Comparison of ENCODE assay signal across 8 cellular contexts in the genomic region with DNA sequence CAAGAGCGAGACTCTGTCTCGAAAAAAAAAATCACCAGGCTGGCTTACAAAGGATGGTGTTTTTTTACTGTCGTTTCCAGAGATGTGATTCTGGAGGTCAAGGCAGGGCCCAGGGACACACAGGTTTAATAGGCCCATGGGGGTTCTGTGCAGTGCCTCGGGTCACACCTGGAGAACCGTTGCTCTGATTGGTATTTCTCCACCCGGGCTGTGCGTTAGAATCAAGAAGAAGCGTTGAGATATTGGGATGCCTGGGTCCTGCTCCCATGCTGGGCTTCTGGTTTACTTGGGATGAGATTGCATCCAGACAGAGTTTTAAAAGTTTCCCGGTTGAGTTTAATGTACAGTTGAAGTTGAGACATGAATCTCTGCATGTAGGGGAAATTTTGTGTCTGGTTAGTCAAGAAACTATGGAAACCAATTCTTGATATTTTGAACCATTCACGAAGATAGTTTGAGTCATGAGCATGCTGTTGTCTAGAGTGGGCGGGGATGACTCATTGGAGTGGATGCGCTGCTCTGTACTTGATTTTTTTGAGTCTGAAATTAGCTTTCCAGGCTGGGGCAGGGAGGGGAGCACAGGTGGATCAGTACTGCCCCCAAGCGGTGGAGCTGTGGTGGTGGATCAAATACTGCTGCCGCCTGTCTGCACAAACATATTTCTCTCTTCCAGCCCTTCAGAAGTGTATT. TPM values are rescaled to one million over a fixed set of nuclear protein-coding genes. Genes with fewer than 3 reads are reported as not detected.
DNase-seq lines count a peak whose midpoint lies in the region; ATAC-seq and TF ChIP-seq lines count a peak whose summit lies in the region.

No MANE protein-coding gene starts in this region.

- TF ChIP-seq CTCF in foreskin keratinocyte (conservative IDR thresholded peaks at IDR 0.05) (peak; percentile 98), ovary (IDR thresholded peaks at IDR 0.05) (peak; percentile 78 to 94 (median 94)), thyroid gland (IDR thresholded peaks at IDR 0.05) (peak; percentile 31 to 82 (median 69))

- H3K9me3 ChIP-seq in ovary (no peaks in the 10 kb centered on the region), thyroid gland (no peaks in the 10 kb centered on the region)

- peaks cover 28% of the 10 kb centered on the region for H3K27me3 ChIP-seq in foreskin keratinocyte
- H3K27me3 ChIP-seq in ovary = no peaks in the 10 kb centered on the region
- no peaks in the 10 kb centered on the region for H3K27me3 ChIP-seq in thyroid gland

- H3K36me3 ChIP-seq in ovary (no peaks in the 10 kb centered on the region), thyroid gland (no peaks in the 10 kb centered on the region)

- ATAC-seq in GM21447 (IDR thresholded peaks at IDR 0.05; ENCODE audit: unreplicated experiment) (peak; percentile 85), foreskin keratinocyte (peak; percentile 92)

- H3K4me3 Mint-ChIP-seq in activated T-helper 1 cell treated with anti-CD3 and anti-CD28 coated beads, Interleukin-12 subunit alpha, Interleukin-12 subunit beta, Interleukin-2, Interleukin-4 antibody, amounts not matched to agents 30 ng/mL and 10 ng/mL and 1 ng/mL, durations not matched to agents 14 hours and 24 hours and 36 hours = no peak overlapping the region

- DNase-seq in DMS153 treated with DMSO at 0.1 percent for 48 hours (lab: John Stamatoyannopoulos, UW; ENCODE audit: unreplicated experiment) (peak; percentile 28), HUDEP-2 (lab: John Stamatoyannopoulos, UW; ENCODE audit: unreplicated experiment in 76 of 76) (peak in 69 of 76 experiments; percentile 4 to 82 (median 56)), RKO (ENCODE audit: low spot score) (peak; percentile 95), foreskin keratinocyte (peak; percentile 77 to 82), ovary (peak; percentile 82 to 92 (median 85)), thyroid gland (peak; percentile 68 to 69)
- peak; percentile 57 for DNase-seq in activated T-helper 1 cell treated with anti-CD3 and anti-CD28 coated beads, Interleukin-12 subunit alpha, Interleukin-12 subunit beta, Interleukin-2, Interleukin-4 antibody, amounts not matched to agents 30 ng/mL and 10 ng/mL and 1 ng/mL, durations not matched to agents 14 hours and 24 hours and 36 hours (ENCODE audit: low spot score)

- WGBS in ovary, 3 donors = 31 to 40% (median 32%) methylated on average over 14 of the region's 14 CpGs
- 56 to 58% methylated on average over 14 of the region's 14 CpGs for WGBS in thyroid gland, 2 donors

- peaks cover 10% of the 10 kb centered on the region for H3K4me1 Mint-ChIP-seq in activated T-helper 1 cell treated with anti-CD3 and anti-CD28 coated beads, Interleukin-12 subunit alpha, Interleukin-12 subunit beta, Interleukin-2, Interleukin-4 antibody, amounts not matched to agents 30 ng/mL and 10 ng/mL and 1 ng/mL, durations not matched to agents 14 hours and 24 hours and 36 hours (ENCODE audit: low read depth)

- H3K4me3 ChIP-seq in ovary = no peak overlapping the region
- no peak overlapping the region for H3K4me3 ChIP-seq in thyroid gland (replicated peaks in 1 of 3)

- no peaks in the 10 kb centered on the region for H3K9me3 Mint-ChIP-seq in activated T-helper 1 cell treated with anti-CD3 and anti-CD28 coated beads, Interleukin-12 subunit alpha, Interleukin-12 subunit beta, Interleukin-2, Interleukin-4 antibody, amounts not matched to agents 30 ng/mL and 10 ng/mL and 1 ng/mL, durations not matched to agents 14 hours and 24 hours and 36 hours

- H3K27ac ChIP-seq in foreskin keratinocyte = no peak overlapping the region
- H3K27ac ChIP-seq in ovary = peak overlapping the region; percentile 68 to 74
- H3K27ac ChIP-seq in thyroid gland = no peak overlapping the region

- H3K27ac Mint-ChIP-seq in activated T-helper 1 cell treated with anti-CD3 and anti-CD28 coated beads, Interleukin-12 subunit alpha, Interleukin-12 subunit beta, Interleukin-2, Interleukin-4 antibody, amounts not matched to agents 30 ng/mL and 10 ng/mL and 1 ng/mL, durations not matched to agents 14 hours and 24 hours and 36 hours = peak overlapping the region; percentile 68

- H3K36me3 Mint-ChIP-seq in activated T-helper 1 cell treated with anti-CD3 and anti-CD28 coated beads, Interleukin-12 subunit alpha, Interleukin-12 subunit beta, Interleukin-2, Interleukin-4 antibody, amounts not matched to agents 30 ng/mL and 10 ng/mL and 1 ng/mL, durations not matched to agents 14 hours and 24 hours and 36 hours (ENCODE audit: low read depth) = no peaks in the 10 kb centered on the region

- intact Hi-C loops in activated T-helper 1 cell treated with anti-CD3 and anti-CD28 coated beads, Interleukin-12 subunit alpha, Interleukin-12 subunit beta, Interleukin-2, Interleukin-4 antibody, amounts not matched to agents 30 ng/mL and 10 ng/mL and 1 ng/mL, durations not matched to agents 14 hours and 24 hours and 36 hours (cut with micrococcal nuclease) = loop anchor here (1.0 to 5.0 kb wide), 11 partner anchors 106 to 772 kb away; partner anchors contain the start of genes E2F6, PDIA6 and SLC66A3
- intact Hi-C loops in ovary (cut with DNase I) = loop anchor here (2.0 to 10.0 kb wide), 5 partner anchors 45 to 349 kb away; no protein-coding TSS in a partner anchor
- intact Hi-C loops in thyroid gland (cut with DNase I) = loop anchor here (5.0 to 10.0 kb wide), 2 partner anchors 452 to 749 kb away; a partner anchor contains a TSS

- TF ChIP-seq POLR2A in ovary (IDR thresholded peaks at IDR 0.05) (no peak), thyroid gland (IDR thresholded peaks at IDR 0.05) (no peak)

- no peak for TF ChIP-seq EP300 in ovary (IDR thresholded peaks at IDR 0.05)

- peaks cover 11% of the 10 kb centered on the region for H3K27me3 Mint-ChIP-seq in activated T-helper 1 cell treated with anti-CD3 and anti-CD28 coated beads, Interleukin-12 subunit alpha, Interleukin-12 subunit beta, Interleukin-2, Interleukin-4 antibody, amounts not matched to agents 30 ng/mL and 10 ng/mL and 1 ng/mL, durations not matched to agents 14 hours and 24 hours and 36 hours (ENCODE audit: insufficient read depth)

- H3K4me1 ChIP-seq in foreskin keratinocyte (no peaks in the 10 kb centered on the region), ovary (ENCODE audit: insufficient read depth) (peaks cover 19% of the 10 kb centered on the region), thyroid gland (no peaks in the 10 kb centered on the region)

RNA-seq across cellular contexts. Expression of gene GREB1, which starts 50.1 kb away (rescaled TPM):
- 0.10 and 0.41 TPM in 2 replicates for total RNA-seq in activated T-helper 1 cell treated with anti-CD3 and anti-CD28 coated beads, Interleukin-12 subunit alpha, Interleukin-12 subunit beta, Interleukin-2, Interleukin-4 antibody, amounts not matched to agents 30 ng/mL and 10 ng/mL and 1 ng/mL, durations not matched to agents 14 hours and 24 hours and 36 hours
- total RNA-seq in foreskin keratinocyte (0.03 and 0.11 TPM in 2 replicates), ovary (100 to 1,000 TPM; 219 to 723 (median 335) TPM), thyroid gland (1 to 10 TPM in 3 of 4 donors, under 1 TPM in 1; 0.94 to 4.2 (median 2.0) TPM)
- polyA plus RNA-seq in foreskin keratinocyte (0.03 TPM in 1 of 2 replicates, not detected in the other), ovary (100 to 1,000 TPM; 104 to 228 TPM)

Comparison
In these comparisons a context has a peak if more than half of its experiments do, and no peak if none do; other contexts are left out.
1. DNase-seq: peak in every context shown above with its lines; median percentile 95 in RKO; 85 in ovary; 80 in foreskin keratinocyte; 68 in thyroid gland; 57 in activated T-helper 1 cell treated with anti-CD3 and anti-CD28 coated beads, Interleukin-12 subunit alpha, Interleukin-12 subunit beta, Interleukin-2, Interleukin-4 antibody, amounts not matched to agents 30 ng/mL and 10 ng/mL and 1 ng/mL, durations not matched to agents 14 hours and 24 hours and 36 hours; 56 in HUDEP-2; 28 in DMS153 treated with DMSO at 0.1 percent for 48 hours.
2. H3K27ac ChIP-seq: peak in ovary (2 of 2); none in foreskin keratinocyte (single experiment) and thyroid gland (0 of 3).
3. RNA of gene GREB1, which starts 50.1 kb away (total RNA-seq): 219 to 723 TPM in ovary; 0.94 to 4.2 TPM in thyroid gland, 0.10 to 0.41 TPM in activated T-helper 1 cell treated with anti-CD3 and anti-CD28 coated beads, Interleukin-12 subunit alpha, Interleukin-12 subunit beta, Interleukin-2, Interleukin-4 antibody, amounts not matched to agents 30 ng/mL and 10 ng/mL and 1 ng/mL, durations not matched to agents 14 hours and 24 hours and 36 hours and 0.03 to 0.11 TPM in foreskin keratinocyte; every median in the first group is over 10 times any median in the second.
4. Peak in every context shown above with its lines, with median percentiles within 50 percentile points of each other: CTCF ChIP-seq.